Comparison of ENCODE assay signal across 27 cellular contexts in the genomic region with DNA sequence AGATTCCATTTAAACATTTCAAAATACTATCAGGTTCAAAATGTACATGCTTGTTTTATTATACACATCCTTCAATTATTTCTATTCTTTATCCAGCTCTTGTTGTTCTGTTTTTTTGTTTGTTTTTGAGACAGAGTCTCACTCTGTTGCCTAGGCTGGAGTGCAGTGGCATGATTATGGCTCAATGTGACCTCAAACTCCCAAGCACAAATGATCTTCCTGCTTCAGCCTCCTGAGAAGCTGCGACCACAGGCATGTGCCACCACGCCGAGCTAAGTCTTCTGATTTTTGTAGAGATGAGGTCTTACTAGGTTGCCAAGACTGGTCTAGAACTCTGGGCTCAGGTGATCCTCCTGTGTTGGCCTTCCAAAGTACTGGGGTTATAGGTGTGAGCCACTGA.
"Had no signal": no experiment of that assay in that cellular context is flagged by ENCODE, and none has a peak within 500 bp of the region (broad histone marks: within the 10 kb centered on the region; RNA-seq: fewer than 3 reads in every experiment).

No MANE protein-coding gene starts in this region.

- H3K27ac ChIP-seq: dorsolateral prefrontal cortex, esophagus squamous epithelium, gastroesophageal sphincter, lower lobe of right lung, thoracic aorta, vagina had no signal

- FAIRE-seq: astrocyte, colon had no signal

- H3K9me3 Mint-ChIP-seq: activated CD4-positive, alpha-beta memory T cell treated with anti-CD3 and anti-CD28 coated beads, Interleukin-2, amount 10 ng/mL, durations not matched to agents 7 days and 5 days; activated CD4-positive, alpha-beta T cell treated with anti-CD3 and anti-CD28 coated beads, Interleukin-2, amount 10 ng/mL, durations not matched to agents 24 days and 14 days; activated naive CD8-positive, alpha-beta T cell treated with anti-CD3 and anti-CD28 coated beads for 36 hours; activated T-cell treated with anti-CD3 and anti-CD28 coated beads, Interleukin-2, amount 50 U/mL, for 24 hours; activated T-helper 17 cell treated with anti-CD3 and anti-CD28 coated beads, Interleukin-2, amount 50 U/mL, for 72 hours; central memory CD8-positive, alpha-beta T cell; endodermal cell; naive B cell; neural crest cell; stimulated activated effector memory CD8-positive, alpha-beta T cell treated with anti-CD3 and anti-CD28 coated beads, Interleukin-12 subunit alpha, Interleukin-12 subunit beta, amount 100 ng/mL, for 72 hours; type B pancreatic cell had no signal

- ATAC-seq: activated T-helper 17 cell treated with anti-CD3 and anti-CD28 coated beads, Interleukin-2, amount 50 U/mL, for 72 hours; gastroesophageal sphincter; lower lobe of right lung; mucosa of descending colon; stimulated activated effector memory CD8-positive, alpha-beta T cell treated with anti-CD3 and anti-CD28 coated beads, Interleukin-12 subunit alpha, Interleukin-12 subunit beta, amount 100 ng/mL, for 72 hours had no signal

- H3K27ac Mint-ChIP-seq: activated CD4-positive, alpha-beta memory T cell treated with anti-CD3 and anti-CD28 coated beads, Interleukin-2, amount 10 ng/mL, durations not matched to agents 7 days and 5 days; activated CD4-positive, alpha-beta T cell treated with anti-CD3 and anti-CD28 coated beads, Interleukin-2, amount 10 ng/mL, durations not matched to agents 24 days and 14 days; activated naive CD8-positive, alpha-beta T cell treated with anti-CD3 and anti-CD28 coated beads for 36 hours; activated T-helper 17 cell treated with anti-CD3 and anti-CD28 coated beads, Interleukin-2, amount 50 U/mL, for 72 hours; endodermal cell; stimulated activated effector memory CD8-positive, alpha-beta T cell treated with anti-CD3 and anti-CD28 coated beads, Interleukin-12 subunit alpha, Interleukin-12 subunit beta, amount 100 ng/mL, for 72 hours; type B pancreatic cell had no signal

- H3K4me3 Mint-ChIP-seq: activated CD4-positive, alpha-beta memory T cell treated with anti-CD3 and anti-CD28 coated beads, Interleukin-2, amount 10 ng/mL, durations not matched to agents 7 days and 5 days; activated CD4-positive, alpha-beta T cell treated with anti-CD3 and anti-CD28 coated beads, Interleukin-2, amount 10 ng/mL, durations not matched to agents 24 days and 14 days; activated naive CD8-positive, alpha-beta T cell treated with anti-CD3 and anti-CD28 coated beads for 36 hours; activated T-cell treated with anti-CD3 and anti-CD28 coated beads, Interleukin-2, amount 50 U/mL, for 24 hours; activated T-helper 17 cell treated with anti-CD3 and anti-CD28 coated beads, Interleukin-2, amount 50 U/mL, for 72 hours; central memory CD8-positive, alpha-beta T cell; endodermal cell; neural crest cell; stimulated activated effector memory CD8-positive, alpha-beta T cell treated with anti-CD3 and anti-CD28 coated beads, Interleukin-12 subunit alpha, Interleukin-12 subunit beta, amount 100 ng/mL, for 72 hours; type B pancreatic cell had no signal

- H3K4me1 ChIP-seq: vagina had no signal

- H3K27me3 Mint-ChIP-seq: activated CD4-positive, alpha-beta memory T cell treated with anti-CD3 and anti-CD28 coated beads, Interleukin-2, amount 10 ng/mL, durations not matched to agents 7 days and 5 days; activated CD4-positive, alpha-beta T cell treated with anti-CD3 and anti-CD28 coated beads, Interleukin-2, amount 10 ng/mL, durations not matched to agents 24 days and 14 days; activated naive CD8-positive, alpha-beta T cell treated with anti-CD3 and anti-CD28 coated beads for 36 hours; activated T-cell treated with anti-CD3 and anti-CD28 coated beads, Interleukin-2, amount 50 U/mL, for 24 hours; activated T-helper 17 cell treated with anti-CD3 and anti-CD28 coated beads, Interleukin-2, amount 50 U/mL, for 72 hours; central memory CD8-positive, alpha-beta T cell; naive B cell; type B pancreatic cell had no signal

- H3K9me3 ChIP-seq: esophagus squamous epithelium, gastroesophageal sphincter, lower lobe of right lung, mucosa of descending colon, thoracic aorta, vagina had no signal

- H3K27me3 ChIP-seq: dorsolateral prefrontal cortex, esophagus squamous epithelium, gastroesophageal sphincter, vagina had no signal

- DNase-seq: activated CD4-positive, alpha-beta memory T cell treated with anti-CD3 and anti-CD28 coated beads, Interleukin-2, amount 10 ng/mL, durations not matched to agents 7 days and 5 days; activated CD4-positive, alpha-beta T cell treated with anti-CD3 and anti-CD28 coated beads, Interleukin-2, amount 10 ng/mL, durations not matched to agents 24 days and 14 days; activated naive CD8-positive, alpha-beta T cell treated with anti-CD3 and anti-CD28 coated beads for 36 hours; activated T-cell treated with anti-CD3 and anti-CD28 coated beads, Interleukin-2, amount 50 U/mL, for 24 hours; dorsolateral prefrontal cortex; endodermal cell; esophagus squamous epithelium; head of caudate nucleus; islet precursor cell; left colon; lower lobe of right lung; mesendoderm; mucosa of descending colon; naive B cell; posterior cingulate gyrus; stimulated activated CD4-positive, alpha-beta T cell treated with anti-CD3 and anti-CD28 coated beads, Interleukin-2, amount 100 ng/mL, for 24 hours; T-helper 2 cell had no signal

- H3K4me3 ChIP-seq: dorsolateral prefrontal cortex, esophagus squamous epithelium, gastroesophageal sphincter, lower lobe of right lung, mucosa of descending colon, thoracic aorta, vagina had no signal

- H3K4me1 Mint-ChIP-seq: endodermal cell had no signal
